In the genomic region with DNA sequence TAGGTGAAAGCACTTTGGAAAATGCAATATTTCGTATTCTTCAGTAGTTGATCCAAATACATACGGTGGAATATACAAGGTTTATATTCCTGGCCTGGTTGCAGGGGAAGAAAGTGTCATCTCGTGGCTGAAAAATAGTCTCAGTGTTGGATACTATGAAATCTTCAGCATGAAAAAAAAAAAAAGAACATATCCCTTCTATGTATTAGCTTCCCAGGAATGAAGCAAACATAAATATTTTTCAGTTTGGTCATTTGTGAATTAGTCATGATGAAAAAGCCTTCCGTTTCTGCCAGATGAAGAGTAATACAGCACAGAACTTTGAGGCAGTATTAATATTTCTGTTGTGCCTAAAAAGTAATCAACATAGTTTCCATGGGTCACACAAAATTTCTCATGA, we compare ENCODE assay signal across 18 cellular contexts. TPM values are rescaled to one million over a fixed set of nuclear protein-coding genes. Genes with fewer than 3 reads are reported as not detected.
DNase-seq lines count a peak whose midpoint lies in the region; FAIRE-seq and TF ChIP-seq lines count a peak whose summit lies in the region.
"Had no signal": no experiment of that assay in that cellular context is flagged by ENCODE, and none has a peak within 500 bp of the region (broad histone marks: within the 10 kb centered on the region; RNA-seq: fewer than 3 reads in every experiment).

No MANE protein-coding gene starts in this region.

- H3K4me1 Mint-ChIP-seq in Calu3 (ENCODE audit: low read depth, unreplicated experiment) = no peaks in the 10 kb centered on the region

- POLR2A ChIA-PET in endothelial cell of umbilical vein (lab: Charles Lee) = no interaction called here

- peak overlapping the region; percentile 72 for H3K9ac ChIP-seq in endothelial cell of umbilical vein (replicated peaks; ENCODE audit: extremely low read depth, insufficient read depth, low read length)

- H4K20me1 ChIP-seq in endothelial cell of umbilical vein (replicated peaks; ENCODE audit: control insufficient read depth, extremely low read depth, insufficient read depth, low read length) = no peaks in the 10 kb centered on the region

- no peak overlapping the region for H2AFZ ChIP-seq in endothelial cell of umbilical vein (ENCODE audit: low read depth, low read length)

- peak overlapping the region; percentile 92 for H3K27ac ChIP-seq in endothelial cell of umbilical vein (ENCODE audit: insufficient read depth, low read depth, low read length)
- H3K27ac ChIP-seq in small intestine (ENCODE audit: low read depth in 1 of 2, low read length in 1 of 2) = no peak overlapping the region
- H3K27ac ChIP-seq: C4-2B, cardiac muscle cell, WERI-Rb-1 had no signal

- peak overlapping the region; percentile 54 for H3K4me2 ChIP-seq in endothelial cell of umbilical vein (ENCODE audit: insufficient read depth, low read length)

- no peak overlapping the region for H3K4me3 ChIP-seq in endothelial cell of umbilical vein (replicated peaks in 1 of 3; ENCODE audit: insufficient read depth in 1 of 3, low read depth in 1 of 3, low read length in 3 of 3)
- H3K4me3 ChIP-seq in small intestine (ENCODE audit: low read depth in 1 of 2, low read length in 2 of 2) = no peak overlapping the region
- H3K4me3 ChIP-seq: cardiac muscle cell had no signal

- H3K27me3 ChIP-seq in endothelial cell of umbilical vein (ENCODE audit: control insufficient read depth in 2 of 2, insufficient read depth in 2 of 2, low read length in 2 of 2) (no peaks in the 10 kb centered on the region), small intestine (ENCODE audit: control insufficient read depth in 2 of 2, insufficient read depth in 2 of 2, low read length in 2 of 2) (no peaks in the 10 kb centered on the region)
- H3K27me3 ChIP-seq: cardiac muscle cell had no signal

- dilution Hi-C loops in endothelial cell of umbilical vein (cut with MboI; ENCODE audit: extremely low pct_ligation_motif_present, low sequenced_read_pairs) = no loop called here

- H3K36me3 ChIP-seq in endothelial cell of umbilical vein (ENCODE audit: control insufficient read depth in 2 of 2, extremely low read depth in 1 of 2, insufficient read depth in 2 of 2, low read length in 2 of 2) (peaks cover 7 to 16% of the 10 kb centered on the region in 2 experiments), small intestine (ENCODE audit: control insufficient read depth in 2 of 2, insufficient read depth in 2 of 2, low read length in 2 of 2) (no peaks in the 10 kb centered on the region)
- H3K36me3 ChIP-seq: cardiac muscle cell, WERI-Rb-1 had no signal

- H3K79me2 ChIP-seq in endothelial cell of umbilical vein (ENCODE audit: control insufficient read depth, insufficient read depth, low read length) = no peaks in the 10 kb centered on the region

- BruUV-seq in endothelial cell of umbilical vein (replicated peaks; lab: Mats Ljungman, UMichigan) = no TSS peak
- no TSS peak for BruUV-seq in Calu3 (replicated peaks; lab: Mats Ljungman, UMichigan)

- WGBS in small intestine, 3 donors = 61 to 74% (median 73%) methylated on average over 3 to 4 of the region's 4 CpGs

- peak; percentile 66 for DNase-seq in AG20443 (ENCODE audit: low spot score)
- peak; percentile 9 for DNase-seq in RCC 7860 (ENCODE audit: low spot score)
- peak; percentile 72 for DNase-seq in endothelial cell of umbilical vein (ENCODE audit: low read depth, low spot score)
- peak; percentile 55 for DNase-seq in non-pigmented ciliary epithelial cell (ENCODE audit: low read depth)
- no peak for DNase-seq in small intestine
- no peak for DNase-seq in NCI-H82 (lab: John Stamatoyannopoulos, UW)
- no peak for DNase-seq in Calu3
- DNase-seq in NCI-H1930 (lab: John Stamatoyannopoulos, UW) = no peak
- DNase-seq: activated T-cell treated with anti-CD3 and anti-CD28 coated beads, Interleukin-2, amount 50 U/mL, for 48 hours; GF-D8; kidney; NCI-H510A treated with DMSO at 0.1 percent for 48 hours; SHP77; stimulated activated CD4-positive, alpha-beta T cell treated with anti-CD3 and anti-CD28 coated beads, Interleukin-12 subunit alpha, Interleukin-12 subunit beta, amount 100 ng/mL, for 4 hours; WERI-Rb-1 had no signal

- intact Hi-C loops in endothelial cell of umbilical vein (cut with micrococcal nuclease) (loop anchor here (1.0 kb wide), 2 partner anchors 30 to 95 kb away; no protein-coding TSS in a partner anchor), Calu3 (cut with micrococcal nuclease; ENCODE audit: unreplicated experiment) (no loop called here)

- no peaks in the 10 kb centered on the region for H3K27me3 Mint-ChIP-seq in Calu3 (ENCODE audit: unreplicated experiment)

- H3K9me3 ChIP-seq in endothelial cell of umbilical vein (replicated peaks; ENCODE audit: control insufficient read depth, insufficient read depth, low read length) = no peaks in the 10 kb centered on the region
- no peaks in the 10 kb centered on the region for H3K9me3 ChIP-seq in small intestine (ENCODE audit: control insufficient read depth, low read depth)

- no peak overlapping the region for H3K4me3 Mint-ChIP-seq in Calu3 (ENCODE audit: low read depth, unreplicated experiment)
- H3K4me3 Mint-ChIP-seq: natural killer cell treated with Interleukin-12 subunit alpha and Interleukin-12 subunit beta and Interleukin-15 and Interleukin-18, amount 100 ng/mL, for 72 hours had no signal

- CTCF ChIA-PET in endothelial cell of umbilical vein (lab: Charles Lee) = interaction anchor here (1.5 kb wide), 2 partner anchors 29 to 45 kb away, joined by 3 to 7 read pairs; no protein-coding TSS in a partner anchor
- CTCF ChIA-PET in Calu3 (lab: Charles Lee) = no interaction called here

- TF ChIP-seq CTCF in endothelial cell of umbilical vein (IDR thresholded peaks at IDR 0.05; ENCODE audit: extremely low read depth in 1 of 2, insufficient read depth in 1 of 2, low read depth in 1 of 2, low read length in 2 of 2) (no peak), Calu3 (IDR thresholded peaks at IDR 0.05; ENCODE audit: unreplicated experiment) (no peak)

- no peaks in the 10 kb centered on the region for H3K9me1 ChIP-seq in endothelial cell of umbilical vein (replicated peaks; ENCODE audit: control insufficient read depth, extremely low read depth, insufficient read depth, low read length)

- no peaks in the 10 kb centered on the region for H3K36me3 Mint-ChIP-seq in Calu3 (ENCODE audit: insufficient read depth, unreplicated experiment)
- H3K36me3 Mint-ChIP-seq: natural killer cell treated with Interleukin-12 subunit alpha and Interleukin-12 subunit beta and Interleukin-15 and Interleukin-18, amount 100 ng/mL, for 72 hours had no signal

- TF ChIP-seq POLR2A in endothelial cell of umbilical vein (IDR thresholded peaks at IDR 0.05; ENCODE audit: low read depth, low read length) = no peak

- H3K4me1 ChIP-seq in endothelial cell of umbilical vein (ENCODE audit: control insufficient read depth, extremely low read depth, insufficient read depth, low read length) (peaks cover 34% of the 10 kb centered on the region), small intestine (ENCODE audit: control insufficient read depth in 2 of 2, insufficient read depth in 1 of 2, low read depth in 1 of 2, low read length in 1 of 2) (no peaks in the 10 kb centered on the region)

- FAIRE-seq in RCC 7860 (lab: Jason Lieb, UNC) = no peak
- FAIRE-seq in endothelial cell of umbilical vein (lab: Jason Lieb, UNC) = peak; percentile 43
- no peak for FAIRE-seq in small intestine (lab: Jason Lieb, UNC)
- FAIRE-seq: kidney had no signal

- no peak overlapping the region for H3K27ac Mint-ChIP-seq in Calu3 (ENCODE audit: unreplicated experiment)
- H3K27ac Mint-ChIP-seq: natural killer cell treated with Interleukin-12 subunit alpha and Interleukin-12 subunit beta and Interleukin-15 and Interleukin-18, amount 100 ng/mL, for 72 hours had no signal

- H3K9me3 Mint-ChIP-seq in Calu3 (ENCODE audit: low read depth, unreplicated experiment) = peaks cover 7% of the 10 kb centered on the region
- H3K9me3 Mint-ChIP-seq: natural killer cell treated with Interleukin-12 subunit alpha and Interleukin-12 subunit beta and Interleukin-15 and Interleukin-18, amount 100 ng/mL, for 72 hours had no signal

TF ChIP-seq in endothelial cell of umbilical vein, 7 proteins besides CTCF, POLR2A, EP300 and RAD21:
- TF ChIP-seq FOS (IDR thresholded peaks at IDR 0.05; ENCODE audit: borderline replicate concordance, insufficient read depth, low read length) (peak; percentile 81), MYC (IDR thresholded peaks at IDR 0.05; ENCODE audit: low read depth, low read length) (no peak), GATA2 (IDR thresholded peaks at IDR 0.05; ENCODE audit: insufficient read depth, insufficient read length, low read depth, low read length) (no peak), JUN (IDR thresholded peaks at IDR 0.05; ENCODE audit: borderline replicate concordance, insufficient read depth, insufficient read length, low read depth) (peak; percentile 67), EZH2 (IDR thresholded peaks at IDR 0.05; ENCODE audit: borderline replicate concordance, low read depth, low read length, severe bottlenecking) (no peak)
- TF ChIP-seq, protein P1, sequence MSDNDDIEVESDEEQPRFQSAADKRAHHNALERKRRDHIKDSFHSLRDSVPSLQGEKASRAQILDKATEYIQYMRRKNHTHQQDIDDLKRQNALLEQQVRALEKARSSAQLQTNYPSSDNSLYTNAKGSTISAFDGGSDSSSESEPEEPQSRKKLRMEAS (IDR thresholded peaks at IDR 0.05; ENCODE audit: insufficient read depth, insufficient read length) = no peak

RNA-seq across cellular contexts. Expression of a gene that starts 36.7 kb away (rescaled TPM):
- total RNA-seq in endothelial cell of umbilical vein (125 and 202 TPM in 2 replicates), Calu3 (2022) (not detected in 2 replicates)
- polyA plus RNA-seq in endothelial cell of umbilical vein (229 and 283 TPM in 2 replicates), small intestine (1 to 10 TPM in 1 of 3 donors, under 1 TPM in 1, not detected in 1; under 0.01 to 2.7 TPM)
- polyA plus RNA-seq in endothelial cell of umbilical vein (2011; cell fraction: cytosol; rRNA removed) = 67.4 and 85.5 TPM in 2 replicates
- polyA plus RNA-seq in endothelial cell of umbilical vein (2011; cell fraction: nucleus; rRNA removed) = 707 and 779 TPM in 2 replicates
- polyA plus RNA-seq in endothelial cell of umbilical vein (2012) = 127 and 130 TPM in 2 replicates
- polyA minus RNA-seq in endothelial cell of umbilical vein = 618 and 632 TPM in 2 replicates
- 0.51 TPM for polyA minus RNA-seq in endothelial cell of umbilical vein (2011; cell fraction: cytosol; rRNA and poly(A)+ RNA removed)
- polyA minus RNA-seq in endothelial cell of umbilical vein (2011; cell fraction: nucleus; rRNA and poly(A)+ RNA removed) = 1,280 and 1,402 TPM in 2 replicates

Comparison
In these comparisons a context has a peak if more than half of its experiments do, and no peak if none do; other contexts are left out.
1. DNase-seq: peak in AG20443 (single experiment), RCC 7860 (single experiment), endothelial cell of umbilical vein (single experiment) and non-pigmented ciliary epithelial cell (single experiment); none in small intestine (single experiment), NCI-H82 (single experiment), Calu3 (single experiment) and NCI-H1930 (0 of 2).
2. RNA of a gene that starts 36.7 kb away (total RNA-seq): 125 to 202 TPM in endothelial cell of umbilical vein; not detected in Calu3; every median in the first group is over 100 times any median in the second.